In genomic region chr2:79935046-79935729, GRCh38 we compare ENCODE assay signal across 12 cellular contexts.
DNase-seq lines count a peak whose midpoint lies in the region; ATAC-seq and TF ChIP-seq lines count a peak whose summit lies in the region.
"Had no signal": no experiment of that assay in that cellular context is flagged by ENCODE, and none has a peak within 500 bp of the region (broad histone marks: within the 10 kb centered on the region; RNA-seq: fewer than 3 reads in every experiment).

No MANE protein-coding gene starts in this region.

- DNase-seq in Right ventricle myocardium superior, result no peak
- no peak for DNase-seq in heart left ventricle
- DNase-seq in dorsolateral prefrontal cortex, result no peak
- peak; percentile 4 for DNase-seq in pons (ENCODE audit: low spot score)
- DNase-seq in GM03348 (ENCODE audit: low spot score), result no peak
- no peak for DNase-seq in transverse colon
- DNase-seq: 8988T; CD4-positive, alpha-beta memory T cell; NCI-H1436 treated with DMSO at 0.1 percent for 48 hours had no signal

- peak; percentile 51 for ATAC-seq in Right ventricle myocardium superior (ENCODE audit: poor library complexity)
- ATAC-seq in heart left ventricle, result no peak
- ATAC-seq in HG03175 (IDR thresholded peaks at IDR 0.05; ENCODE audit: unreplicated experiment), result no peak

- no peak for TF ChIP-seq EP300 in transverse colon (IDR thresholded peaks at IDR 0.05; ENCODE audit: low read depth)

- H3K27me3 ChIP-seq in heart left ventricle (no peaks in the 10 kb centered on the region), dorsolateral prefrontal cortex (no peaks in the 10 kb centered on the region), transverse colon (no peaks in the 10 kb centered on the region)
- H3K27me3 ChIP-seq: BLaER1 treated with 17β-estradiol and CSF1 and Interleukin-3, amounts not matched to agents 10 nM and 100 nM had no signal

- TF ChIP-seq POLR2A in heart left ventricle (IDR thresholded peaks at IDR 0.05), result no peak
- TF ChIP-seq POLR2A in transverse colon (IDR thresholded peaks at IDR 0.05), result no peak

- H3K27ac ChIP-seq in heart left ventricle (no peak overlapping the region), dorsolateral prefrontal cortex (peak overlapping the region in 45 of 59 donors; percentile 5 to 86 (median 70)), transverse colon (no peak overlapping the region)

- TF ChIP-seq CTCF in heart left ventricle (IDR thresholded peaks at IDR 0.05), result no peak
- no peak for TF ChIP-seq CTCF in dorsolateral prefrontal cortex (IDR thresholded peaks at IDR 0.05 in 54 of 56, conservative IDR thresholded peaks at IDR 0.05 in 2 of 56; ENCODE audit: low read depth in 1 of 56, partially characterized antibody in 56 of 56)
- TF ChIP-seq CTCF in transverse colon (IDR thresholded peaks at IDR 0.05), result no peak

- no peaks in the 10 kb centered on the region for H3K36me3 ChIP-seq in heart left ventricle
- H3K36me3 ChIP-seq in transverse colon, result no peaks in the 10 kb centered on the region
- H3K36me3 ChIP-seq: BLaER1 treated with 17β-estradiol and CSF1 and Interleukin-3, amounts not matched to agents 10 nM and 100 nM had no signal

- H3K4me3 ChIP-seq in heart left ventricle (no peak overlapping the region), dorsolateral prefrontal cortex (peak overlapping the region in 12 of 59 donors; percentile 7 to 64 (median 51)), transverse colon (no peak overlapping the region)

- intact Hi-C loops in Right ventricle myocardium superior (cut with DNase I), result no loop called here
- intact Hi-C loops in heart left ventricle (cut with DNase I), result loop anchor here in 2 of 10 donors (5.0 to 10.0 kb wide), 2 partner anchors 560 to 562 kb away; no protein-coding TSS in a partner anchor
- intact Hi-C loops in dorsolateral prefrontal cortex (cut with DNase I), result loop anchor here (2.0 to 10.0 kb wide), 4 partner anchors 44 to 302 kb away; no protein-coding TSS in a partner anchor
- intact Hi-C loops in transverse colon (cut with DNase I; ENCODE audit: low total_unique reads), result no loop called here

- WGBS in heart left ventricle, 4 donors, result 36 to 47% (median 41%) methylated on average over 5 of the region's 5 CpGs
- 28 to 33% methylated on average over 4 to 5 of the region's 5 CpGs for WGBS in transverse colon (ENCODE audit: low coverage in 1 of 2), 2 donors

- H3K9me3 ChIP-seq in heart left ventricle (no peaks in the 10 kb centered on the region), transverse colon (no peaks in the 10 kb centered on the region)
- H3K9me3 ChIP-seq: BLaER1 treated with 17β-estradiol and CSF1 and Interleukin-3, amounts not matched to agents 10 nM and 100 nM; SK-N-SH had no signal

- H3K4me1 ChIP-seq in heart left ventricle (peaks cover 0 to 12% (median 0%) of the 10 kb centered on the region in 12 donors), transverse colon (peaks cover 0 to 5% (median 0%) of the 10 kb centered on the region in 4 donors)

- in situ Hi-C loops in transverse colon (cut with MboI; ENCODE audit: low pct_ligation_motif_present in 1 of 4, low pct_unique_long_range_greater_than_20kb in 1 of 4, low sequenced_read_pairs in 3 of 4), result no loop called here

Comparison
In these comparisons a context has a peak if more than half of its experiments do, and no peak if none do; other contexts are left out.
1. H3K27ac ChIP-seq: peak in dorsolateral prefrontal cortex (45 of 59); none in heart left ventricle (0 of 12) and transverse colon (0 of 4).
2. intact Hi-C loops: an anchor here in dorsolateral prefrontal cortex (2.0 to 10.0 kb wide); none called in Right ventricle myocardium superior and transverse colon.